9 cellular contexts compared by ENCODE assay signal in the genomic region with DNA sequence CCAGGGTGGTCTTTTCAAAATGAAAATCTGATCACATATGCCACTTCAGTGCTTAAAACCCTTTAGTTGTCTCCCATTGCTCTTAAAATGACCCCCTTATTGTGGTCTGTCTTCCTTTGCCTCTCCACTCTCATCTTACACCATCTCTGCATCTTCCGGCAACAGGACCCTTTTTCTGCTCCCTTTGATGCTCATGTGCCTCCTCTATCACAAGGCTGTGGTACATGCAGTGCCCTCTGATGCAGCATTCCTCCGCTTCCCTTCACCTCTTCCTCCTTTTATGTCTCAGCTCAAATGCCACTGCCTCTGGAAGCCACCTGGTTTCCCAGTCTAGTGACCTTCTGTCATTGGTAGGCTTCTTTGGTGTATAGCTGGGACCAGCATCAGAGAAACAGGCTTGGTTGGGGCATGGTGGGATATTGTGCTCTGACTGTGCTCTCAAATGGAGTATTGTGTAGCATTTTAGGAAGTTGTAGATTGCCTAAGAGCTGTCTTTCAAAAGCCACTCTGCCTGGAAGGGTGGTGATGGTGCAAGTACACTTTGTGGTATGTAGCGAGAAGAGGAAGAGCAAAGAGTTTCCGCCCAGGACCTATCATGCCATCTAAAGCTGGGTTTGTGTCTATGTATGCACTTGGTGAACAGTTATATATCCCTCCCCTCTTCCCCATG. TPM values are rescaled to one million over a fixed set of nuclear protein-coding genes. Genes with fewer than 3 reads are reported as not detected.
DNase-seq lines count a peak whose midpoint lies in the region; ATAC-seq, FAIRE-seq and TF ChIP-seq lines count a peak whose summit lies in the region.
"Had no signal": no experiment of that assay in that cellular context is flagged by ENCODE, and none has a peak within 500 bp of the region (broad histone marks: within the 10 kb centered on the region; RNA-seq: fewer than 3 reads in every experiment).

No MANE protein-coding gene starts in this region.

- H3K4me3 ChIP-seq in naive thymus-derived CD4-positive, alpha-beta T cell (ENCODE audit: low read length), result peak overlapping the region; percentile 56

- no peak for FAIRE-seq in D721Med (lab: Jason Lieb, UNC)

- TF ChIP-seq CTCF in CD4-positive, alpha-beta T cell (IDR thresholded peaks at IDR 0.05), result no peak
- no peak for TF ChIP-seq CTCF in D721Med (IDR thresholded peaks at IDR 0.05; ENCODE audit: insufficient read depth, missing control alignments)

- H3K36me3 ChIP-seq in naive thymus-derived CD4-positive, alpha-beta T cell (ENCODE audit: control insufficient read depth in 2 of 3, insufficient read depth in 3 of 3, low read length in 3 of 3), result no peaks in the 10 kb centered on the region

- H3K27ac ChIP-seq in CD4-positive, alpha-beta T cell (ENCODE audit: low read depth, low read length), result peak overlapping the region; percentile 47
- H3K27ac ChIP-seq in naive thymus-derived CD4-positive, alpha-beta T cell (ENCODE audit: low read depth, low read length), result peak overlapping the region; percentile 60

- peak; percentile 55 for ATAC-seq in CD4-positive, alpha-beta T cell (ENCODE audit: poor library complexity)
- peak; percentile 81 for ATAC-seq in naive thymus-derived CD4-positive, alpha-beta T cell

- H3K9me3 ChIP-seq in CD4-positive, alpha-beta T cell (ENCODE audit: control insufficient read depth, low read length), result no peaks in the 10 kb centered on the region
- no peaks in the 10 kb centered on the region for H3K9me3 ChIP-seq in naive thymus-derived CD4-positive, alpha-beta T cell (ENCODE audit: control insufficient read depth in 2 of 3, low read length in 3 of 3)

- peak overlapping the region; percentile 63 for H3K4me3 Mint-ChIP-seq in CD4-positive, alpha-beta T cell
- H3K4me3 Mint-ChIP-seq in naive thymus-derived CD4-positive, alpha-beta T cell, result peak overlapping the region; percentile 46 to 88 (median 74)

- intact Hi-C loops in CD4-positive, alpha-beta T cell (cut with DNase I, micrococcal nuclease), result no loop called here
- intact Hi-C loops in naive thymus-derived CD4-positive, alpha-beta T cell (cut with micrococcal nuclease), result loop anchor here in 1 of 2 donors (1.0 to 2.0 kb wide), 4 partner anchors 11 to 69 kb away; a partner anchor contains a TSS

- H3K27ac Mint-ChIP-seq in CD4-positive, alpha-beta T cell, result peak overlapping the region; percentile 85
- peak overlapping the region; percentile 60 to 98 (median 93) for H3K27ac Mint-ChIP-seq in naive thymus-derived CD4-positive, alpha-beta T cell

- H3K36me3 Mint-ChIP-seq in CD4-positive, alpha-beta T cell (ENCODE audit: low read depth), result no peaks in the 10 kb centered on the region
- peaks cover 0 to 17% (median 0%) of the 10 kb centered on the region in 5 donors for H3K36me3 Mint-ChIP-seq in naive thymus-derived CD4-positive, alpha-beta T cell

- CTCF ChIA-PET in CD4-positive, alpha-beta T cell (lab: Charles Lee), result interaction anchor here (1.1 kb wide), 2 partner anchors 12 to 85 kb away, joined by 4 to 5 read pairs; no protein-coding TSS in a partner anchor
- CTCF ChIA-PET in naive thymus-derived CD4-positive, alpha-beta T cell (lab: Charles Lee), result interaction anchor here (0.6 to 3.2 kb wide), 8 partner anchors 10 to 81 kb away, joined by 3 to 14 read pairs (median 4); a partner anchor contains a TSS

- H3K4me1 Mint-ChIP-seq in CD4-positive, alpha-beta T cell (ENCODE audit: low read depth), result peaks cover 75% of the 10 kb centered on the region
- H3K4me1 Mint-ChIP-seq in naive thymus-derived CD4-positive, alpha-beta T cell, result peaks cover 60 to 84% (median 73%) of the 10 kb centered on the region in 7 donors

- no peaks in the 10 kb centered on the region for H3K27me3 ChIP-seq in CD4-positive, alpha-beta T cell (ENCODE audit: control insufficient read depth, insufficient read depth, low read length)
- no peaks in the 10 kb centered on the region for H3K27me3 ChIP-seq in naive thymus-derived CD4-positive, alpha-beta T cell (ENCODE audit: control insufficient read depth in 2 of 2, insufficient read depth in 2 of 2, low read length in 2 of 2)

- POLR2A ChIA-PET in CD4-positive, alpha-beta T cell (lab: Charles Lee), result interaction anchor here (0.7 to 5.7 kb wide), 8 partner anchors 10 to 606 kb away, joined by 3 to 109 read pairs (median 4); a partner anchor contains a TSS
- POLR2A ChIA-PET in naive thymus-derived CD4-positive, alpha-beta T cell (lab: Charles Lee), result interaction anchor here (0.7 to 5.5 kb wide), 4 partner anchors 11 to 66 kb away, joined by 3 to 81 read pairs (median 4); a partner anchor contains a TSS

- peaks cover 2% of the 10 kb centered on the region for H3K9me3 Mint-ChIP-seq in CD4-positive, alpha-beta T cell
- no peaks in the 10 kb centered on the region for H3K9me3 Mint-ChIP-seq in naive thymus-derived CD4-positive, alpha-beta T cell

- no peaks in the 10 kb centered on the region for H3K27me3 Mint-ChIP-seq in CD4-positive, alpha-beta T cell
- no peaks in the 10 kb centered on the region for H3K27me3 Mint-ChIP-seq in naive thymus-derived CD4-positive, alpha-beta T cell

- DNase-seq in CD4-positive, alpha-beta T cell, result peak in 5 of 10 experiments; percentile 4 to 33 (median 15)
- DNase-seq in KG1 (lab: John Stamatoyannopoulos, UW) (peak; percentile 48), D721Med (ENCODE audit: insufficient read length, low spot score) (no peak), NCI-H2227 (lab: John Stamatoyannopoulos, UW; ENCODE audit: unreplicated experiment) (no peak), COR-L47 (lab: John Stamatoyannopoulos, UW) (no peak), amniotic stem cell (lab: John Stamatoyannopoulos, UW) (no peak)
- DNase-seq in activated gamma-delta T cell treated with anti-CD3 and anti-CD28 coated beads, Interleukin-2, amount 50 U/mL, for 16 hours (ENCODE audit: low read depth), result peak; percentile 17
- peak in 6 of 9 donors; percentile 32 to 56 (median 49) for DNase-seq in naive thymus-derived CD4-positive, alpha-beta T cell
- DNase-seq: DMS53 had no signal

- peaks cover 53 to 79% of the 10 kb centered on the region in 2 donors for H3K4me1 ChIP-seq in naive thymus-derived CD4-positive, alpha-beta T cell (ENCODE audit: control insufficient read depth in 2 of 2, insufficient read depth in 2 of 2, low read length in 2 of 2)

RNA-seq across cellular contexts. Expression of a gene that starts 28.1 kb away (rescaled TPM):
- total RNA-seq in CD4-positive, alpha-beta T cell, result 10 to 100 TPM; 24.9 to 27.3 TPM
- total RNA-seq in naive thymus-derived CD4-positive, alpha-beta T cell, result 100 to 1,000 TPM in 1 of 5 experiments, 10 to 100 TPM in 4; 20.1 to 123 (median 29.1) TPM
- 10 to 100 TPM; 10.5 to 12.9 TPM for polyA plus RNA-seq in naive thymus-derived CD4-positive, alpha-beta T cell

Comparison
In these comparisons a context has a peak if more than half of its experiments do, and no peak if none do; other contexts are left out.
1. DNase-seq: peak in KG1 (single experiment), activated gamma-delta T cell treated with anti-CD3 and anti-CD28 coated beads, Interleukin-2, amount 50 U/mL, for 16 hours (single experiment) and naive thymus-derived CD4-positive, alpha-beta T cell (6 of 9); none in D721Med (single experiment), NCI-H2227 (single experiment), COR-L47 (single experiment) and amniotic stem cell (single experiment).